In the genomic region with DNA sequence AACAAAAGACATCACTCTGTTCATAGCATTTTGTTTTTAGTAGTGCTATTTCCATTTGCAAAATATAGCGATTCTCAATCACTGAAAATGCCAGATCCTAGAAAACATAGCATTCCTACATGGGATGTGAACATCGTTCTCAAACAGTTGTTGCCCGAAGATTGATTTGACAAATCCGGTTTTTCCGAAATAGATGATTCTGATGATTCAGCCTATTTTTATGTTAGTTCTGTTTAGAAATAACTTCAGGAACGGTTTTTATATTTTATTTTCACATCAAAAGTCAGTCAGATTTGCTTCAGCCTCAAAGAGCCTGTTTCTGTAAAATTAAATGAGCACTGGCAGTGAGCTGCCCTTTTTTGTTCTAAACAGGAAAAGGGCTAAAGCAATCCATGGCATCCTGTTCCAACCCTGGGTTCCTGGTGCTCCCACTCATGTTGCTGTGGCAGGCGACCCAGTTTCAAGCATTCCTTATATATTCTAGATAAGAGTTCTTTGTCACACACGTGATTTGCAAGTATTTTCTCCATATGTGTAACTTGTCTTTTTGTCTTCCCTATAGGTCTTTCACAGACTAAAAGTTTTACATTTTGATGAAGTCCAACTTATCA, we compare ENCODE assay signal across 19 cellular contexts. TPM values are rescaled to one million over a fixed set of nuclear protein-coding genes. Genes with fewer than 3 reads are reported as not detected.
DNase-seq lines count a peak whose midpoint lies in the region; ATAC-seq, FAIRE-seq and TF ChIP-seq lines count a peak whose summit lies in the region.
"Had no signal": no experiment of that assay in that cellular context is flagged by ENCODE, and none has a peak within 500 bp of the region (broad histone marks: within the 10 kb centered on the region; RNA-seq: fewer than 3 reads in every experiment).

No MANE protein-coding gene starts in this region.

- TF ChIP-seq CTCF in A549 (IDR thresholded peaks at IDR 0.05) (no peak), K562 (IDR thresholded peaks at IDR 0.05 in 2 of 3, conservative IDR thresholded peaks at IDR 0.05 in 1 of 3; ENCODE audit: insufficient read depth in 2 of 3, low read depth in 1 of 3, low read length in 3 of 3) (no peak), fibroblast of pulmonary artery (IDR thresholded peaks at IDR 0.05; ENCODE audit: low read length, missing control alignments) (no peak), smooth muscle cell (IDR thresholded peaks at IDR 0.05; ENCODE audit: borderline replicate concordance, insufficient read depth, poor library complexity, severe bottlenecking) (no peak), Peyer's patch (IDR thresholded peaks at IDR 0.05) (no peak)

- ATAC-seq in A549 (no peak), K562 (no peak)
- ATAC-seq: GM12878, GM23338 had no signal

- POLR2A ChIA-PET in A549 (lab: Yijun Ruan, JAX) = no interaction called here
- POLR2A ChIA-PET in K562 (lab: Yijun Ruan, JAX) = no interaction called here

- no TSS peak for BruUV-seq in K562 (replicated peaks; lab: Mats Ljungman, UMichigan)

- H3K4me2 ChIP-seq in A549 = no peak overlapping the region
- no peak overlapping the region for H3K4me2 ChIP-seq in K562 (ENCODE audit: insufficient read depth, low read length)
- no peak overlapping the region for H3K4me2 ChIP-seq in smooth muscle cell
- H3K4me2 ChIP-seq: BLaER1 treated with 17β-estradiol and CSF1 and Interleukin-3, amounts not matched to agents 10 nM and 100 nM; GM23338 had no signal

- in situ Hi-C loops in K562 (cut with MboI) = no loop called here

- H3K4me3 ChIP-seq in A549 = no peak overlapping the region
- no peak overlapping the region for H3K4me3 ChIP-seq in K562
- no peak overlapping the region for H3K4me3 ChIP-seq in fibroblast of pulmonary artery (replicated peaks; ENCODE audit: low read depth, low read length)
- no peak overlapping the region for H3K4me3 ChIP-seq in smooth muscle cell
- no peak overlapping the region for H3K4me3 ChIP-seq in Peyer's patch
- H3K4me3 ChIP-seq: BLaER1 treated with 17β-estradiol and CSF1 and Interleukin-3, amounts not matched to agents 10 nM and 100 nM; GM12878; GM23338 had no signal

- TF ChIP-seq POLR2A in A549 (IDR thresholded peaks at IDR 0.05; ENCODE audit: low read length) (no peak), K562 (conservative IDR thresholded peaks at IDR 0.05) (no peak), Peyer's patch (IDR thresholded peaks at IDR 0.05) (no peak)

- no peaks in the 10 kb centered on the region for H4K20me1 ChIP-seq in K562 (replicated peaks; ENCODE audit: control insufficient read depth, insufficient read depth, low read length)
- H4K20me1 ChIP-seq in smooth muscle cell (ENCODE audit: low read depth) = no peaks in the 10 kb centered on the region
- H4K20me1 ChIP-seq: BLaER1 treated with 17β-estradiol and CSF1 and Interleukin-3, amounts not matched to agents 10 nM and 100 nM had no signal

- H3K9ac ChIP-seq in K562 (ENCODE audit: insufficient read depth in 1 of 2, low read depth in 2 of 2, low read length in 2 of 2) = no peak overlapping the region
- H3K9ac ChIP-seq in smooth muscle cell (ENCODE audit: low read depth) = no peak overlapping the region
- H3K9ac ChIP-seq: BLaER1 treated with 17β-estradiol and CSF1 and Interleukin-3, amounts not matched to agents 10 nM and 100 nM had no signal

- DNase-seq in A549 (ENCODE audit: low read depth in 1 of 2, low spot score in 1 of 2) (no peak), K562 (ENCODE audit: extremely low read depth in 1 of 4, low spot score in 3 of 4) (no peak), fibroblast of pulmonary artery (ENCODE audit: low read depth) (peak; percentile 28), smooth muscle cell (lab: John Stamatoyannopoulos, UW; ENCODE audit: unreplicated experiment) (no peak), DMS53 (lab: John Stamatoyannopoulos, UW) (no peak), NCI-H446 (lab: John Stamatoyannopoulos, UW) (no peak), Peyer's patch (no peak)
- DNase-seq: 8988T; ACHN; Calu3; CD4-positive, alpha-beta T cell; DMS 273 treated with DMSO at 0.1 percent for 48 hours; DMS79; H7; IMR-90 had no signal

- TF ChIP-seq RAD21 in A549 (conservative IDR thresholded peaks at IDR 0.05 in 1 of 2, IDR thresholded peaks at IDR 0.05 in 1 of 2) (no peak), K562 (CRISPR knock-in tag; conservative IDR thresholded peaks at IDR 0.05 in 1 of 2, IDR thresholded peaks at IDR 0.05 in 1 of 2) (no peak)

- H3K4me1 ChIP-seq in A549 (no peaks in the 10 kb centered on the region), K562 (replicated peaks in 1 of 2; ENCODE audit: control insufficient read depth in 2 of 2, insufficient read depth in 2 of 2, low read length in 2 of 2) (peaks cover 0 to 3% of the 10 kb centered on the region in 2 experiments; a peak in 1 of 5 replicates), smooth muscle cell (ENCODE audit: low read depth) (no peaks in the 10 kb centered on the region), Peyer's patch (no peaks in the 10 kb centered on the region)
- H3K4me1 ChIP-seq: BLaER1 treated with 17β-estradiol and CSF1 and Interleukin-3, amounts not matched to agents 10 nM and 100 nM had no signal

- no peak overlapping the region for H2AFZ ChIP-seq in K562 (ENCODE audit: low read depth, low read length)
- peak overlapping the region; percentile 10 for H2AFZ ChIP-seq in smooth muscle cell (ENCODE audit: low read depth)
- H2AFZ ChIP-seq: GM23338 had no signal

- H3F3A ChIP-seq in smooth muscle cell (ENCODE audit: low read depth) = no peaks in the 10 kb centered on the region

- H3K27ac ChIP-seq in A549 (no peak overlapping the region), K562 (ENCODE audit: extremely low read depth, low read depth, low read length) (no peak overlapping the region), smooth muscle cell (ENCODE audit: low read depth) (no peak overlapping the region), Peyer's patch (no peak overlapping the region)
- H3K27ac ChIP-seq: BLaER1 treated with 17β-estradiol and CSF1 and Interleukin-3, amounts not matched to agents 10 nM and 100 nM had no signal

- H3K27me3 ChIP-seq in K562 (ENCODE audit: control insufficient read depth in 2 of 2, insufficient read depth in 2 of 2, low read length in 2 of 2) (no peaks in the 10 kb centered on the region), smooth muscle cell (ENCODE audit: low read depth) (no peaks in the 10 kb centered on the region), Peyer's patch (no peaks in the 10 kb centered on the region)
- H3K27me3 ChIP-seq: BLaER1 treated with 17β-estradiol and CSF1 and Interleukin-3, amounts not matched to agents 10 nM and 100 nM had no signal

- H3K9me1 ChIP-seq in K562 (ENCODE audit: control insufficient read depth, insufficient read depth, low read length) = no peaks in the 10 kb centered on the region

- TF ChIP-seq EP300 in A549 (IDR thresholded peaks at IDR 0.05) (no peak), K562 (IDR thresholded peaks at IDR 0.05; ENCODE audit: low read length) (no peak)

- no peaks in the 10 kb centered on the region for H3K79me2 ChIP-seq in K562 (ENCODE audit: control insufficient read depth, insufficient read depth, low read length)
- H3K79me2 ChIP-seq in smooth muscle cell (ENCODE audit: low read depth) = no peaks in the 10 kb centered on the region

- intact Hi-C loops in K562 (cut with micrococcal nuclease) = no loop called here

- 55% methylated on average over 8 of the region's 8 CpGs for WGBS in A549 (ENCODE audit: missing lambda C conversion rate)
- 14% methylated on average over 8 of the region's 8 CpGs for WGBS in K562 (ENCODE audit: insufficient coverage, low coverage, missing lambda C conversion rate)
- WGBS in smooth muscle cell (ENCODE audit: low lambda C conversion rate) = 79% methylated on average over 8 of the region's 8 CpGs

- H3K36me3 ChIP-seq in K562 (ENCODE audit: control insufficient read depth, insufficient read depth, low read length) (no peaks in the 10 kb centered on the region), smooth muscle cell (ENCODE audit: low read depth) (no peaks in the 10 kb centered on the region), Peyer's patch (no peaks in the 10 kb centered on the region)
- H3K36me3 ChIP-seq: BLaER1 treated with 17β-estradiol and CSF1 and Interleukin-3, amounts not matched to agents 10 nM and 100 nM had no signal

- no peaks in the 10 kb centered on the region for H3K9me3 ChIP-seq in A549
- no peaks in the 10 kb centered on the region for H3K9me3 ChIP-seq in K562 (replicated peaks; ENCODE audit: control insufficient read depth, insufficient read depth, low read depth, low read length)
- H3K9me3 ChIP-seq in smooth muscle cell (replicated peaks; ENCODE audit: low read depth) = no peaks in the 10 kb centered on the region
- H3K9me3 ChIP-seq in Peyer's patch = no peaks in the 10 kb centered on the region

- CTCF ChIA-PET in A549 (lab: Yijun Ruan, JAX) = interaction anchor here (1.0 kb wide), 1 partner anchor 12 kb away, joined by 3 read pairs; no protein-coding TSS in a partner anchor
- CTCF ChIA-PET in K562 (lab: Yijun Ruan, JAX; ENCODE audit: low intra/inter-chr PET ratio) = no interaction called here

- FAIRE-seq in A549 (lab: Jason Lieb, UNC) = no peak
- FAIRE-seq in K562 (lab: Jason Lieb, UNC) = no peak
- FAIRE-seq: GM12878, GM18507 had no signal

RNA-seq across cellular contexts. Expression of gene PSIP1, which starts 14.2 kb away (rescaled TPM):
- polyA plus RNA-seq in A549 (2011; rRNA removed) (62.5 and 119 TPM in 2 replicates), A549 (2017; fragmentation: RNase III; extraction: RNeasy Plus Mini Kit Qiagen cat#74134 plus additional on column Dnase treatment) (79.8 to 86.4 TPM (median 84.2 TPM) in 3 replicates), K562 (2011; rRNA removed) (33.1 and 52.1 TPM in 2 replicates), K562 (2014; fragmentation: Illumina TruSeq; extraction: Trizol) (96.5 and 119 TPM in 2 replicates), K562 (2014; fragmentation: Nextera tagmentation; extraction: Ambion mirVana) (10 to 100 TPM; 18.8 to 22.7 TPM), K562 (2014; rRNA removed) (73.2 and 73.6 TPM in 2 replicates), smooth muscle cell (31.0 and 31.9 TPM in 2 replicates)
- 23.2 and 24.7 TPM in 2 replicates for polyA plus RNA-seq in A549 (2012; cell fraction: cytosol; rRNA removed)
- 27.0 and 28.1 TPM in 2 replicates for polyA plus RNA-seq in A549 (2012; cell fraction: nucleus; rRNA removed)
- 23.1 and 24.9 TPM in 2 replicates for polyA minus RNA-seq in A549 (2011; rRNA and poly(A)+ RNA removed)
- 20.3 and 103 TPM in 2 replicates for total RNA-seq in K562 (2011; cell fraction: chromatin; rRNA removed; ENCODE audit: low replicate concordance)
- total RNA-seq in K562 (2011; cell fraction: nucleolus; rRNA removed) = 14.7 and 17.6 TPM in 2 replicates
- total RNA-seq in K562 (2011; cell fraction: nucleoplasm; rRNA removed) = 44.9 and 69.0 TPM in 2 replicates
- total RNA-seq in K562 (2014; rRNA removed) (59.9 and 64.0 TPM in 2 replicates), K562 (2014; rRNA removed; fragmentation: Illumina TruSeq; extraction: Trizol) (98.0 and 114 TPM in 2 replicates), K562 (2015; rRNA removed; fragmentation: Illumina TruSeq; extraction: Trizol) (106 and 113 TPM in 2 replicates), K562 (2021) (52.3 and 56.8 TPM in 2 replicates), smooth muscle cell (25.1 and 32.9 TPM in 2 replicates), Peyer's patch (10 to 100 TPM; 20.2 to 71.0 (median 25.7) TPM)
- 9.0 and 21.4 TPM in 2 replicates for polyA plus RNA-seq in K562 (2011; cell fraction: cytosol; rRNA removed)
- polyA plus RNA-seq in K562 (2011; cell fraction: nucleus; rRNA removed) = 21.7 and 23.0 TPM in 2 replicates
- 73.2 and 90.2 TPM in 2 replicates for polyA plus RNA-seq in K562 (2012)
- 56.3 and 62.3 TPM in 2 replicates for polyA minus RNA-seq in K562 (2011; rRNA and poly(A)+ RNA removed)
- 21.5 and 24.0 TPM in 2 replicates for polyA minus RNA-seq in K562 (2011; cell fraction: cytosol; rRNA and poly(A)+ RNA removed)
- polyA minus RNA-seq in K562 (2011; cell fraction: nucleus; rRNA and poly(A)+ RNA removed) = 26.3 and 51.1 TPM in 2 replicates

RNA-seq across cellular contexts. Expression of gene CCDC171, which starts 27.9 kb away (rescaled TPM):
- polyA plus RNA-seq in A549 (2011; rRNA removed) (1.3 and 1.4 TPM in 2 replicates), A549 (2017; fragmentation: RNase III; extraction: RNeasy Plus Mini Kit Qiagen cat#74134 plus additional on column Dnase treatment) (0.67 to 1.0 TPM (median 0.88 TPM) in 3 replicates), K562 (2011; rRNA removed) (0.27 and 0.31 TPM in 2 replicates), K562 (2014; fragmentation: Illumina TruSeq; extraction: Trizol) (0.18 and 0.25 TPM in 2 replicates), K562 (2014; fragmentation: Nextera tagmentation; extraction: Ambion mirVana) (under 1 TPM; 0.08 to 0.17 TPM), K562 (2014; rRNA removed) (0.12 TPM in 2 replicates), smooth muscle cell (0.46 and 1.1 TPM in 2 replicates)
- 0.16 and 0.21 TPM in 2 replicates for polyA plus RNA-seq in A549 (2012; cell fraction: cytosol; rRNA removed)
- polyA plus RNA-seq in A549 (2012; cell fraction: nucleus; rRNA removed) = 0.31 and 0.49 TPM in 2 replicates
- polyA minus RNA-seq in A549 (2011; rRNA and poly(A)+ RNA removed) = 2.0 and 2.6 TPM in 2 replicates
- 0.14 and 0.67 TPM in 2 replicates for total RNA-seq in K562 (2011; cell fraction: chromatin; rRNA removed; ENCODE audit: low replicate concordance)
- 0.13 and 0.17 TPM in 2 replicates for total RNA-seq in K562 (2011; cell fraction: nucleolus; rRNA removed)
- total RNA-seq in K562 (2011; cell fraction: nucleoplasm; rRNA removed) = 0.15 and 2.7 TPM in 2 replicates
- total RNA-seq in K562 (2014; rRNA removed) (0.20 and 3.8 TPM in 2 replicates), K562 (2014; rRNA removed; fragmentation: Illumina TruSeq; extraction: Trizol) (0.36 and 0.61 TPM in 2 replicates), K562 (2015; rRNA removed; fragmentation: Illumina TruSeq; extraction: Trizol) (0.57 and 0.69 TPM in 2 replicates), K562 (2021) (0.22 and 0.27 TPM in 2 replicates), smooth muscle cell (2.3 and 4.3 TPM in 2 replicates), Peyer's patch (1 to 10 TPM; 3.2 to 8.3 (median 4.5) TPM)
- 0.06 and 0.15 TPM in 2 replicates for polyA plus RNA-seq in K562 (2011; cell fraction: cytosol; rRNA removed)
- 0.07 and 0.28 TPM in 2 replicates for polyA plus RNA-seq in K562 (2011; cell fraction: nucleus; rRNA removed)
- polyA plus RNA-seq in K562 (2012) = 0.16 and 0.25 TPM in 2 replicates
- polyA minus RNA-seq in K562 (2011; rRNA and poly(A)+ RNA removed) = 0.48 and 0.77 TPM in 2 replicates
- 0.27 TPM in 1 of 2 replicates, not detected in the other for polyA minus RNA-seq in K562 (2011; cell fraction: cytosol; rRNA and poly(A)+ RNA removed)
- 1.1 and 1.2 TPM in 2 replicates for polyA minus RNA-seq in K562 (2011; cell fraction: nucleus; rRNA and poly(A)+ RNA removed)

Comparison
In these comparisons a context has a peak if more than half of its experiments do, and no peak if none do; other contexts are left out.
1. Of the 35 proteins assayed by ChIP-seq in both K562 and A549: peak only in K562: none; only in A549: MAFK; in both: none; in neither: 34.